ENCODE assay signal across 1 cellular context in the genomic region with DNA sequence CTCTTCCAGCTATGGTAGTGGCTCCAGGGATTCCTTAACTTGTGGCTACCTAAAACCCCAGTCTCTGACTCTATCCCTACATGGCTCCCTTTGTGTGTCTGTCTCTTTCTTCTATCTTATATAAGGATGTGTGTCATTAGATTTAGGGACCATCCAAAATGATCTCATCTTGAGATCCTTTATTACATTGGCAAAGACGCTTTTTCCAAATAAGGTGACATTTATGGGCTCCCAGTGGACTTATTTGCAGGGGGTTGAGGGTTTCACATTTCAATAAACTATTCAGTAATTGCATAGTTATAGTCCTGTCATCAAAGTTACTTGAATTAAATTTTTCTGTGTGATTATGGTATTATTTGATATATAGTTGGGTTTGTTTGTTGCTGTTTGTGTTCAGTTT.
TF ChIP-seq lines count a peak whose summit lies in the region.

No MANE protein-coding gene starts in this region.

TF ChIP-seq in HEK293, 187 proteins besides CTCF, POLR2A, EP300 and RAD21 (continued from another document and continues in another):
- TF ChIP-seq, protein P1, sequence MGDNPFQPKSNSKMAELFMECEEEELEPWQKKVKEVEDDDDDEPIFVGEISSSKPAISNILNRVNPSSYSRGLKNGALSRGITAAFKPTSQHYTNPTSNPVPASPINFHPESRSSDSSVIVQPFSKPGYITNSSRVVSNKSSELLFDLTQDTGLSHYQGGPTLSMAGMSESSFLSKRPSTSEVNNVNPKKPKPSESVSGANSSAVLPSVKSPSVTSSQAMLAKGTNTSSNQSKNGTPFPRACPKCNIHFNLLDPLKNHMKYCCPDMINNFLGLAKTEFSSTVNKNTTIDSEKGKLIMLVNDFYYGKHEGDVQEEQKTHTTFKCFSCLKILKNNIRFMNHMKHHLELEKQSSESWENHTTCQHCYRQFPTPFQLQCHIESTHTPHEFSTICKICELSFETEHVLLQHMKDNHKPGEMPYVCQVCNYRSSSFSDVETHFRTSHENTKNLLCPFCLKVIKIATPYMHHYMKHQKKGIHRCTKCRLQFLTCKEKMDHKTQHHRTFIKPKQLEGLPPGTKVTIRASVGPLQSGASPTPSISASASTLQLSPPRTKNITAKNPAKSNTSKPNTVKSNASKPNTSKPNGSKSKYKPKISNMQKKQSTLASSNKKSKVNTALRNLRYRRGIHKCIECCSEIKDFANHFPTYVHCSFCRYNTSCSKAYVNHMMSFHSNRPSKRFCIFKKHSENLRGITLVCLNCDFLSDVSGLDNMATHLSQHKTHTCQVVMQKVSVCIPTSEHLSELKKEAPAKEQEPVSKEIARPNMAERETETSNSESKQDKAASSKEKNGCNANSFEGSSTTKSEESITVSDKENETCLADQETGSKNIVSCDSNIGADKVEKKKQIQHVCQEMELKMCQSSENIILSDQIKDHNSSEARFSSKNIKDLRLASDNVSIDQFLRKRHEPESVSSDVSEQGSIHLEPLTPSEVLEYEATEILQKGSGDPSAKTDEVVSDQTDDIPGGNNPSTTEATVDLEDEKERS (tag by site-specific recombination; IDR thresholded peaks at IDR 0.05) = no peak
- TF ChIP-seq ZNF558 (tag by site-specific recombination; IDR thresholded peaks at IDR 0.05) (no peak), ZNF624 (tag by site-specific recombination; IDR thresholded peaks at IDR 0.05) (no peak), ZNF121 (tag by site-specific recombination; IDR thresholded peaks at IDR 0.05) (no peak), ZXDB (tag by site-specific recombination; IDR thresholded peaks at IDR 0.05) (peak; percentile 22; the same call in 1 of the 2 replicates), GLI4 (tag by site-specific recombination; IDR thresholded peaks at IDR 0.05) (no peak), ZNF777 (tag by site-specific recombination; IDR thresholded peaks at IDR 0.05; ENCODE audit: borderline replicate concordance) (no peak), ZNF791 (tag by site-specific recombination; IDR thresholded peaks at IDR 0.05) (no peak), KLF16 (tag by site-specific recombination; IDR thresholded peaks at IDR 0.05) (no peak), ZNF10 (tag by site-specific recombination; IDR thresholded peaks at IDR 0.05) (0 out of 2 replicates have a peak, but pooled peaks have one; percentile 15), ZNF670 (tag by site-specific recombination; IDR thresholded peaks at IDR 0.05; ENCODE audit: low read depth) (no peak), ZNF16 (tag by site-specific recombination; IDR thresholded peaks at IDR 0.05; ENCODE audit: low read depth) (no peak), ZSCAN30 (tag by site-specific recombination; IDR thresholded peaks at IDR 0.05) (peak; percentile 7; the same call in 1 of the 2 replicates), TCF7L2 (IDR thresholded peaks at IDR 0.05; ENCODE audit: borderline replicate concordance, low read depth, low read length) (no peak), ZNF114 (tag by site-specific recombination; IDR thresholded peaks at IDR 0.05) (no peak), EGR2 (tag by site-specific recombination; IDR thresholded peaks at IDR 0.05; ENCODE audit: low read depth) (no peak), KLF8 (tag by site-specific recombination; IDR thresholded peaks at IDR 0.05) (no peak; the same call in 1 of the 2 replicates), ZNF274 (IDR thresholded peaks at IDR 0.05; ENCODE audit: low read length) (no peak), ZNF274 (tag by site-specific recombination; IDR thresholded peaks at IDR 0.05; ENCODE audit: borderline replicate concordance) (no peak), HOXD13 (CRISPR knock-in tag; IDR thresholded peaks at IDR 0.05; ENCODE audit: borderline replicate concordance) (no peak), ZNF530 (tag by site-specific recombination; IDR thresholded peaks at IDR 0.05; ENCODE audit: low read depth) (no peak), ZNF585B (tag by site-specific recombination; IDR thresholded peaks at IDR 0.05) (no peak), ZBTB8A (tag by site-specific recombination; IDR thresholded peaks at IDR 0.05) (no peak), ZNF629 (tag by site-specific recombination; IDR thresholded peaks at IDR 0.05) (peak; percentile 70), ZNF175 (tag by site-specific recombination; IDR thresholded peaks at IDR 0.05) (no peak), ZNF19 (tag by site-specific recombination; IDR thresholded peaks at IDR 0.05; ENCODE audit: low read depth) (no peak), ZNF473 (tag by site-specific recombination; IDR thresholded peaks at IDR 0.05) (no peak), HOXA7 (CRISPR knock-in tag; IDR thresholded peaks at IDR 0.05; ENCODE audit: borderline replicate concordance) (no peak), IKZF3 (tag by site-specific recombination; IDR thresholded peaks at IDR 0.05) (peak; percentile 81)
- TF ChIP-seq, protein P2, sequence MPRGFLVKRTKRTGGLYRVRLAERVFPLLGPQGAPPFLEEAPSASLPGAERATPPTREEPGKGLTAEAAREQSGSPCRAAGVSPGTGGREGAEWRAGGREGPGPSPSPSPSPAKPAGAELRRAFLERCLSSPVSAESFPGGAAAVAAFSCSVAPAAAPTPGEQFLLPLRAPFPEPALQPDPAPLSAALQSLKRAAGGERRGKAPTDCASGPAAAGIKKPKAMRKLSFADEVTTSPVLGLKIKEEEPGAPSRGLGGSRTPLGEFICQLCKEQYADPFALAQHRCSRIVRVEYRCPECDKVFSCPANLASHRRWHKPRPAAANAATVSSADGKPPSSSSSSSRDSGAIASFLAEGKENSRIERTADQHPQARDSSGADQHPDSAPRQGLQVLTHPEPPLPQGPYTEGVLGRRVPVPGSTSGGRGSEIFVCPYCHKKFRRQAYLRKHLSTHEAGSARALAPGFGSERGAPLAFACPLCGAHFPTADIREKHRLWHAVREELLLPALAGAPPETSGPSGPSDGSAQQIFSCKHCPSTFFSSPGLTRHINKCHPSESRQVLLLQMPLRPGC (tag by site-specific recombination; IDR thresholded peaks at IDR 0.05) = no peak
- TF ChIP-seq, protein P3, sequence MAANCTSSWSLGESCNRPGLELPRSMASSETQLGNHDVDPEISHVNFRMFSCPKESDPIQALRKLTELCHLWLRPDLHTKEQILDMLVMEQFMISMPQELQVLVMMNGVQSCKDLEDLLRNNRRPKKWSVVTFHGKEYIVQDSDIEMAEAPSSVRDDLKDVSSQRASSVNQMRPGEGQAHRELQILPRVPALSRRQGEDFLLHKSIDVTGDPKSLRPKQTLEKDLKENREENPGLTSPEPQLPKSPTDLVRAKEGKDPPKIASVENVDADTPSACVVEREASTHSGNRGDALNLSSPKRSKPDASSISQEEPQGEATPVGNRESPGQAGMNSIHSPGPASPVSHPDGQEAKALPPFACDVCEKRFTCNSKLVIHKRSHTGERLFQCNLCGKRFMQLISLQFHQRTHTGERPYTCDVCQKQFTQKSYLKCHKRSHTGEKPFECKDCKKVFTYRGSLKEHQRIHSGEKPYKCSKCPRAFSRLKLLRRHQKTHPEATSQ (tag by site-specific recombination; IDR thresholded peaks at IDR 0.05) = no peak
- TF ChIP-seq, protein P4, sequence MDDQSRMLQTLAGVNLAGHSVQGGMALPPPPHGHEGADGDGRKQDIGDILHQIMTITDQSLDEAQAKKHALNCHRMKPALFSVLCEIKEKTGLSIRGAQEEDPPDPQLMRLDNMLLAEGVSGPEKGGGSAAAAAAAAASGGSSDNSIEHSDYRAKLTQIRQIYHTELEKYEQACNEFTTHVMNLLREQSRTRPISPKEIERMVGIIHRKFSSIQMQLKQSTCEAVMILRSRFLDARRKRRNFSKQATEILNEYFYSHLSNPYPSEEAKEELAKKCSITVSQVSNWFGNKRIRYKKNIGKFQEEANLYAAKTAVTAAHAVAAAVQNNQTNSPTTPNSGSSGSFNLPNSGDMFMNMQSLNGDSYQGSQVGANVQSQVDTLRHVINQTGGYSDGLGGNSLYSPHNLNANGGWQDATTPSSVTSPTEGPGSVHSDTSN (CRISPR knock-in tag; IDR thresholded peaks at IDR 0.05) = no peak
- TF ChIP-seq, protein P5, sequence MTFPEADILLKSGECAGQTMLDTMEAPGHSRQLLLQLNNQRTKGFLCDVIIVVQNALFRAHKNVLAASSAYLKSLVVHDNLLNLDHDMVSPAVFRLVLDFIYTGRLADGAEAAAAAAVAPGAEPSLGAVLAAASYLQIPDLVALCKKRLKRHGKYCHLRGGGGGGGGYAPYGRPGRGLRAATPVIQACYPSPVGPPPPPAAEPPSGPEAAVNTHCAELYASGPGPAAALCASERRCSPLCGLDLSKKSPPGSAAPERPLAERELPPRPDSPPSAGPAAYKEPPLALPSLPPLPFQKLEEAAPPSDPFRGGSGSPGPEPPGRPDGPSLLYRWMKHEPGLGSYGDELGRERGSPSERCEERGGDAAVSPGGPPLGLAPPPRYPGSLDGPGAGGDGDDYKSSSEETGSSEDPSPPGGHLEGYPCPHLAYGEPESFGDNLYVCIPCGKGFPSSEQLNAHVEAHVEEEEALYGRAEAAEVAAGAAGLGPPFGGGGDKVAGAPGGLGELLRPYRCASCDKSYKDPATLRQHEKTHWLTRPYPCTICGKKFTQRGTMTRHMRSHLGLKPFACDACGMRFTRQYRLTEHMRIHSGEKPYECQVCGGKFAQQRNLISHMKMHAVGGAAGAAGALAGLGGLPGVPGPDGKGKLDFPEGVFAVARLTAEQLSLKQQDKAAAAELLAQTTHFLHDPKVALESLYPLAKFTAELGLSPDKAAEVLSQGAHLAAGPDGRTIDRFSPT (tag by site-specific recombination; IDR thresholded peaks at IDR 0.05) = peak; percentile 75
- TF ChIP-seq, protein P6, sequence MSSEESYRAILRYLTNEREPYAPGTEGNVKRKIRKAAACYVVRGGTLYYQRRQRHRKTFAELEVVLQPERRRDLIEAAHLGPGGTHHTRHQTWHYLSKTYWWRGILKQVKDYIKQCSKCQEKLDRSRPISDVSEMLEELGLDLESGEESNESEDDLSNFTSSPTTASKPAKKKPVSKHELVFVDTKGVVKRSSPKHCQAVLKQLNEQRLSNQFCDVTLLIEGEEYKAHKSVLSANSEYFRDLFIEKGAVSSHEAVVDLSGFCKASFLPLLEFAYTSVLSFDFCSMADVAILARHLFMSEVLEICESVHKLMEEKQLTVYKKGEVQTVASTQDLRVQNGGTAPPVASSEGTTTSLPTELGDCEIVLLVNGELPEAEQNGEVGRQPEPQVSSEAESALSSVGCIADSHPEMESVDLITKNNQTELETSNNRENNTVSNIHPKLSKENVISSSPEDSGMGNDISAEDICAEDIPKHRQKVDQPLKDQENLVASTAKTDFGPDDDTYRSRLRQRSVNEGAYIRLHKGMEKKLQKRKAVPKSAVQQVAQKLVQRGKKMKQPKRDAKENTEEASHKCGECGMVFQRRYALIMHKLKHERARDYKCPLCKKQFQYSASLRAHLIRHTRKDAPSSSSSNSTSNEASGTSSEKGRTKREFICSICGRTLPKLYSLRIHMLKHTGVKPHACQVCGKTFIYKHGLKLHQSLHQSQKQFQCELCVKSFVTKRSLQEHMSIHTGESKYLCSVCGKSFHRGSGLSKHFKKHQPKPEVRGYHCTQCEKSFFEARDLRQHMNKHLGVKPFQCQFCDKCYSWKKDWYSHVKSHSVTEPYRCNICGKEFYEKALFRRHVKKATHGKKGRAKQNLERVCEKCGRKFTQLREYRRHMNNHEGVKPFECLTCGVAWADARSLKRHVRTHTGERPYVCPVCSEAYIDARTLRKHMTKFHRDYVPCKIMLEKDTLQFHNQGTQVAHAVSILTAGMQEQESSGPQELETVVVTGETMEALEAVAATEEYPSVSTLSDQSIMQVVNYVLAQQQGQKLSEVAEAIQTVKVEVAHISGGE (tag by site-specific recombination; conservative IDR thresholded peaks at IDR 0.05; ENCODE audit: low read depth) = no peak
- TF ChIP-seq, protein P7, sequence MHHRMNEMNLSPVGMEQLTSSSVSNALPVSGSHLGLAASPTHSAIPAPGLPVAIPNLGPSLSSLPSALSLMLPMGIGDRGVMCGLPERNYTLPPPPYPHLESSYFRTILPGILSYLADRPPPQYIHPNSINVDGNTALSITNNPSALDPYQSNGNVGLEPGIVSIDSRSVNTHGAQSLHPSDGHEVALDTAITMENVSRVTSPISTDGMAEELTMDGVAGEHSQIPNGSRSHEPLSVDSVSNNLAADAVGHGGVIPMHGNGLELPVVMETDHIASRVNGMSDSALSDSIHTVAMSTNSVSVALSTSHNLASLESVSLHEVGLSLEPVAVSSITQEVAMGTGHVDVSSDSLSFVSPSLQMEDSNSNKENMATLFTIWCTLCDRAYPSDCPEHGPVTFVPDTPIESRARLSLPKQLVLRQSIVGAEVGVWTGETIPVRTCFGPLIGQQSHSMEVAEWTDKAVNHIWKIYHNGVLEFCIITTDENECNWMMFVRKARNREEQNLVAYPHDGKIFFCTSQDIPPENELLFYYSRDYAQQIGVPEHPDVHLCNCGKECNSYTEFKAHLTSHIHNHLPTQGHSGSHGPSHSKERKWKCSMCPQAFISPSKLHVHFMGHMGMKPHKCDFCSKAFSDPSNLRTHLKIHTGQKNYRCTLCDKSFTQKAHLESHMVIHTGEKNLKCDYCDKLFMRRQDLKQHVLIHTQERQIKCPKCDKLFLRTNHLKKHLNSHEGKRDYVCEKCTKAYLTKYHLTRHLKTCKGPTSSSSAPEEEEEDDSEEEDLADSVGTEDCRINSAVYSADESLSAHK (tag by site-specific recombination; IDR thresholded peaks at IDR 0.05) = peak; percentile 51; the same call in 1 of the 2 replicates
- TF ChIP-seq, protein P8, sequence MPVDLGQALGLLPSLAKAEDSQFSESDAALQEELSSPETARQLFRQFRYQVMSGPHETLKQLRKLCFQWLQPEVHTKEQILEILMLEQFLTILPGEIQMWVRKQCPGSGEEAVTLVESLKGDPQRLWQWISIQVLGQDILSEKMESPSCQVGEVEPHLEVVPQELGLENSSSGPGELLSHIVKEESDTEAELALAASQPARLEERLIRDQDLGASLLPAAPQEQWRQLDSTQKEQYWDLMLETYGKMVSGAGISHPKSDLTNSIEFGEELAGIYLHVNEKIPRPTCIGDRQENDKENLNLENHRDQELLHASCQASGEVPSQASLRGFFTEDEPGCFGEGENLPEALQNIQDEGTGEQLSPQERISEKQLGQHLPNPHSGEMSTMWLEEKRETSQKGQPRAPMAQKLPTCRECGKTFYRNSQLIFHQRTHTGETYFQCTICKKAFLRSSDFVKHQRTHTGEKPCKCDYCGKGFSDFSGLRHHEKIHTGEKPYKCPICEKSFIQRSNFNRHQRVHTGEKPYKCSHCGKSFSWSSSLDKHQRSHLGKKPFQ (tag by site-specific recombination; IDR thresholded peaks at IDR 0.05) = no peak
- TF ChIP-seq, protein P9, sequence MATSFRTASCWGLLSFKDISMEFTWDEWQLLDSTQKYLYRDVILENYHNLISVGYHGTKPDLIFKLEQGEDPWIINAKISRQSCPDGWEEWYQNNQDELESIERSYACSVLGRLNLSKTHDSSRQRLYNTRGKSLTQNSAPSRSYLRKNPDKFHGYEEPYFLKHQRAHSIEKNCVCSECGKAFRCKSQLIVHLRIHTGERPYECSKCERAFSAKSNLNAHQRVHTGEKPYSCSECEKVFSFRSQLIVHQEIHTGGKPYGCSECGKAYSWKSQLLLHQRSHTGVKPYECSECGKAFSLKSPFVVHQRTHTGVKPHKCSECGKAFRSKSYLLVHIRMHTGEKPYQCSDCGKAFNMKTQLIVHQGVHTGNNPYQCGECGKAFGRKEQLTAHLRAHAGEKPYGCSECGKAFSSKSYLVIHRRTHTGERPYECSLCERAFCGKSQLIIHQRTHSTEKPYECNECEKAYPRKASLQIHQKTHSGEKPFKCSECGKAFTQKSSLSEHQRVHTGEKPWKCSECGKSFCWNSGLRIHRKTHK (tag by site-specific recombination; IDR thresholded peaks at IDR 0.05) = no peak
